8 cellular contexts compared by ENCODE assay signal in the genomic region with DNA sequence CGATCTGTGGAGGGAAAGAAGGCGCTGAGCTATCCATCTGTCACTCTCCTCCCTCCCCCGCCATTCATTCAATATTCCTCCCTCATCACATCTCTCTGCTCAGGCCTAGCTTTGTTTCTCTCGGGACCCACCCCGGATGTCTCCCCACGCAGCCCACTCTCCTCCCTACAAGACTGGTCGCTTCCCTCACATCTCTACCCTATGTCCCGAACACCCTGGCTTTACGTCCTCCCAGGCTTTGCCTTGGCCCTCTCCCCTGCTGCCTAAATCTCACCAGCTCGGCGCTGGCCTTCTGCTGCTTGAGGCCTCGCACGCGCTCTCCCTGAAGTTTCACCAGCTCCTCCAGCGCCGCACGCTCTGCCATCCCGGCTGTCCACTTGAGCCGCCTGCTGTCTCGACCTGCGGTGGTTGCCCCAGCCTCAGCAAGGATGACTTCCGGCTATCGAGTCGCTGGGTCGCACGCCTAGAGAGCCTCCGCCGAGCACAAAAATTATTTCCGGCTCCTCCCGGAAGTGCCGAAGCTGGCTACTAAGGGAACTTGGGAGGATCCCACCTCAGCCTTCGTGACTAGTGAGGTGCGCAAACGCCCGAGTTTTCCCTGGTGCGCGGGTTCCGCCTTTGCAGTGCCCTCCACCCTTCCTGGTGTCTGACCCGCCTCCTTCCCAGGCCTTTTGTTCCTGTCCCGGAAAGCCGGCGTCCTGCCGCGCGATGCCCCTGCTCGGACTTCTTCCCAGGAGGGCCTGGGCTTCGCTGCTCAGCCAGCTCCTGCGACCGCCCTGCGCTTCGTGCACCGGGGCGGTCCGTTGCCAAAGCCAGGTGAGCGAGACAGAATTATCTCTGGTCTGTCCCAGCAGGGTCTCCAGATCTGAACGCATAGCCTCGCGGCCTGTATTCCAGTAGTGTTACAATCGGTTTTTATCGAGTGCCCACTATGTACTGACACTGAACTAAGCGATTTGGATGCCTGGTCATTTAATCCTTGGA. TPM values are rescaled to one million over a fixed set of nuclear protein-coding genes. Genes with fewer than 3 reads are reported as not detected.
A peak's percentile ranks its signal among the peaks of the same experiment; 100 is the strongest.
DNase-seq lines count a peak whose midpoint lies in the region; ATAC-seq, FAIRE-seq and TF ChIP-seq lines count a peak whose summit lies in the region.

A gene with protein sequence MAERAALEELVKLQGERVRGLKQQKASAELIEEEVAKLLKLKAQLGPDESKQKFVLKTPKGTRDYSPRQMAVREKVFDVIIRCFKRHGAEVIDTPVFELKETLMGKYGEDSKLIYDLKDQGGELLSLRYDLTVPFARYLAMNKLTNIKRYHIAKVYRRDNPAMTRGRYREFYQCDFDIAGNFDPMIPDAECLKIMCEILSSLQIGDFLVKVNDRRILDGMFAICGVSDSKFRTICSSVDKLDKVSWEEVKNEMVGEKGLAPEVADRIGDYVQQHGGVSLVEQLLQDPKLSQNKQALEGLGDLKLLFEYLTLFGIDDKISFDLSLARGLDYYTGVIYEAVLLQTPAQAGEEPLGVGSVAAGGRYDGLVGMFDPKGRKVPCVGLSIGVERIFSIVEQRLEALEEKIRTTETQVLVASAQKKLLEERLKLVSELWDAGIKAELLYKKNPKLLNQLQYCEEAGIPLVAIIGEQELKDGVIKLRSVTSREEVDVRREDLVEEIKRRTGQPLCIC (minus strand): TSS at position 430 of the 984 bp plus-strand sequence. CDS start 66 bp downstream, at position 364.
A gene with protein sequence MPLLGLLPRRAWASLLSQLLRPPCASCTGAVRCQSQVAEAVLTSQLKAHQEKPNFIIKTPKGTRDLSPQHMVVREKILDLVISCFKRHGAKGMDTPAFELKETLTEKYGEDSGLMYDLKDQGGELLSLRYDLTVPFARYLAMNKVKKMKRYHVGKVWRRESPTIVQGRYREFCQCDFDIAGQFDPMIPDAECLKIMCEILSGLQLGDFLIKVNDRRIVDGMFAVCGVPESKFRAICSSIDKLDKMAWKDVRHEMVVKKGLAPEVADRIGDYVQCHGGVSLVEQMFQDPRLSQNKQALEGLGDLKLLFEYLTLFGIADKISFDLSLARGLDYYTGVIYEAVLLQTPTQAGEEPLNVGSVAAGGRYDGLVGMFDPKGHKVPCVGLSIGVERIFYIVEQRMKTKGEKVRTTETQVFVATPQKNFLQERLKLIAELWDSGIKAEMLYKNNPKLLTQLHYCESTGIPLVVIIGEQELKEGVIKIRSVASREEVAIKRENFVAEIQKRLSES (plus strand): TSS at position 515 of the 984 bp plus-strand sequence. CDS start 194 bp downstream, at position 709.

- no peaks in the 10 kb centered on the region for H3K9me3 ChIP-seq in mononuclear cell (ENCODE audit: low read depth, low read length)

- H3K4me1 ChIP-seq in mononuclear cell (ENCODE audit: insufficient read depth, low read length), result peaks cover 26% of the 10 kb centered on the region

- FAIRE-seq in D721Med (lab: Jason Lieb, UNC), result no peak

- DNase-seq in D721Med (ENCODE audit: insufficient read length, low spot score) (peak; percentile 92), HuH-7 (ENCODE audit: low spot score) (peak; percentile 91), OCI-M1 (lab: John Stamatoyannopoulos, UW) (peak; percentile 96), activated T-cell treated with anti-CD3 and anti-CD28 coated beads for 4 hours (peak; percentile 69), epithelial cell of esophagus (ENCODE audit: low read depth) (peak; percentile 98)
- peak; percentile 64 to 76 for DNase-seq in stimulated activated CD8-positive, alpha-beta memory T cell treated with anti-CD3 and anti-CD28 coated beads, Interleukin-4, amount 100 ng/mL, for 1 hour (ENCODE audit: low read depth in 2 of 2, low spot score in 1 of 2)

- H3K27me3 ChIP-seq in mononuclear cell (ENCODE audit: insufficient read depth, low read length), result no peaks in the 10 kb centered on the region

- TF ChIP-seq CTCF in D721Med (IDR thresholded peaks at IDR 0.05; ENCODE audit: insufficient read depth, missing control alignments), result no peak
- TF ChIP-seq CTCF in epithelial cell of esophagus (IDR thresholded peaks at IDR 0.05; ENCODE audit: insufficient read depth, low read depth, low read length, missing control alignments), result no peak

- H3K4me3 ChIP-seq in epithelial cell of esophagus (ENCODE audit: low read length), result peak within 1 kb of the TSS; percentile 85
- peak within 1 kb of the TSS; percentile 79 for H3K4me3 ChIP-seq in mononuclear cell (ENCODE audit: low read length)

- ATAC-seq in GM21515 (IDR thresholded peaks at IDR 0.05; ENCODE audit: unreplicated experiment), result peak; percentile 96

RNA-seq across cellular contexts. Expression of the first gene that starts in this region (rescaled TPM):
- total RNA-seq in mononuclear cell, result 26.0 TPM

RNA-seq across cellular contexts. Expression of the second gene that starts in this region (rescaled TPM):
- 31.8 TPM for total RNA-seq in mononuclear cell

Comparison
In these comparisons a context has a peak if more than half of its experiments do, and no peak if none do; other contexts are left out.
1. Peak in every context shown above with its lines: DNase-seq, ATAC-seq and H3K4me3 ChIP-seq.